Comparison of ENCODE assay signal across 6 cellular contexts in the genomic region with DNA sequence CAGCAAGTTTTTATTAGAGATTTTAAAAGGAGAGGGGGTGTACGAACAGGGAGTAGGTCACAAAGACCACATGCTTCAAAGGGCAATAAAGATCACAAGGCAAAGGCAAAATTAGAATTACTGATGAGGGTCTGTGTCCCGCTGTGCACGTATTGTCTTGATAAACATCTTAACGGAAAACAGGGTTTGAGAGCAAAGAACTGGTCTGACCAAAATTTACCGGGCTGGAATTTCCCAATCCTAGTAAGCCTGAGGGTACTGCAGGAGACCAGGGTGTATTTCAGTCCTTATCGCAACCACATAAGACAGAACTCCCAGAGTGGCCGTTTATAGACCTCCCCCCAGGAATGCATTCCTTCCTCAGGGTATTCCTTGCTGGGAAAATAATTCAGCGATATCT.
A peak's percentile ranks its signal among the peaks of the same experiment; 100 is the strongest.
DNase-seq lines count a peak whose midpoint lies in the region; ATAC-seq and TF ChIP-seq lines count a peak whose summit lies in the region.
"Not testable (repeated sequence)": the region's sequence is repeated elsewhere in the genome, so short reads cannot be mapped to it uniquely, and the experiment has no call there.

No MANE protein-coding gene starts in this region.

- not testable (repeated sequence) for H2BK12ac ChIP-seq in H9 (ENCODE audit: insufficient read length, low read depth, low read length); trophoblast cell (ENCODE audit: low read length)

- POLR2A ChIA-PET in WTC11 (lab: Charles Lee), result interaction anchor here (0.7 to 1.4 kb wide), 2 partner anchors 197 to 711 kb away, joined by 3 to 4 read pairs; no protein-coding TSS in a partner anchor

- peaks cover 55 to 64% (median 59%) of the 10 kb centered on the region in 3 experiments for H3K36me3 Mint-ChIP-seq in H9 (ENCODE audit: insufficient read depth in 1 of 3, low read depth in 3 of 3)
- H3K36me3 Mint-ChIP-seq in WTC11, result peaks cover 71% of the 10 kb centered on the region
- H3K36me3 Mint-ChIP-seq in endothelial cell (ENCODE audit: low read depth, unreplicated experiment), result peaks cover 41% of the 10 kb centered on the region

- H4K12ac ChIP-seq in trophoblast cell (ENCODE audit: low read depth, low read length), result not testable (repeated sequence)

- H3K9me3 ChIP-seq in H9 (ENCODE audit: control insufficient read depth, low read depth, low read length); iPS-20b (ENCODE audit: insufficient read depth, low read depth, low read length); trophoblast cell (ENCODE audit: insufficient read depth, low read depth, low read length): not testable (repeated sequence)

- not testable (repeated sequence) for H2BK5ac ChIP-seq in H9 (ENCODE audit: insufficient read length, low read length)
- peak overlapping the region; percentile 81 for H2BK5ac ChIP-seq in trophoblast cell (ENCODE audit: low read depth, low read length, poor library complexity)

- not testable (repeated sequence) for H2BK20ac ChIP-seq in H9 (ENCODE audit: low read depth, low read length, poor library complexity, severe bottlenecking)

- H3K27ac Mint-ChIP-seq in H9 (peak overlapping the region; percentile 66 to 90 (median 80); a peak in 5 of 7 replicates), WTC11 (peak overlapping the region; percentile 67; the same call in 1 of the 2 replicates)
- H3K27ac Mint-ChIP-seq in endothelial cell (ENCODE audit: unreplicated experiment), result not testable (repeated sequence)

- not testable (repeated sequence) for H3T11ph ChIP-seq in H9 (ENCODE audit: low read length)

- H2AFZ ChIP-seq in H9 (ENCODE audit: low read length); trophoblast cell (ENCODE audit: insufficient read depth, low read length, poor library complexity): not testable (repeated sequence)

- H4K91ac ChIP-seq in H9 (ENCODE audit: insufficient read length, low read depth, low read length); trophoblast cell (ENCODE audit: low read depth, low read length): not testable (repeated sequence)

- peaks cover 13 to 19% of the 10 kb centered on the region in 2 experiments for H3K9me3 Mint-ChIP-seq in H9
- H3K9me3 Mint-ChIP-seq in WTC11, result peaks cover 40% of the 10 kb centered on the region
- H3K9me3 Mint-ChIP-seq in endothelial cell (ENCODE audit: unreplicated experiment), result peaks cover 11% of the 10 kb centered on the region

- not testable (repeated sequence) for DNase-seq in H9; endothelial cell (ENCODE audit: low spot score)
- DNase-seq in WTC11 (ENCODE audit: low spot score) (peak; percentile 54), iPS DF 4.7 (ENCODE audit: extremely low read depth, low spot score) (peak; percentile 75), trophoblast cell (peak; percentile 77)

- H4K8ac ChIP-seq in H9 (replicated peaks; ENCODE audit: insufficient read length, low read depth, low read length); trophoblast cell (ENCODE audit: low read depth, low read length): not testable (repeated sequence)

- H3K18ac ChIP-seq in H9 (ENCODE audit: insufficient read length, low read depth, low read length); trophoblast cell (ENCODE audit: low read length): not testable (repeated sequence)

- ATAC-seq in WTC11, result not testable (repeated sequence)

- not testable (repeated sequence) for H3K23me2 ChIP-seq in H9 (ENCODE audit: insufficient read length, low read depth, low read length, poor library complexity, severe bottlenecking)

- H3K4me1 Mint-ChIP-seq in H9 (peaks cover 27 to 28% of the 10 kb centered on the region in 2 experiments), WTC11 (peaks cover 34% of the 10 kb centered on the region), endothelial cell (ENCODE audit: unreplicated experiment) (peaks cover 17% of the 10 kb centered on the region)

- no CpG with 5 or more reads among the region's 8 CpGs for WGBS in H9 (ENCODE audit: extremely low coverage, insufficient read length, low lambda C conversion rate)
- WGBS in trophoblast cell (ENCODE audit: extremely low coverage, insufficient coverage, insufficient read length), result no CpG with 5 or more reads among the region's 8 CpGs

- H3K4ac ChIP-seq in H9 (ENCODE audit: low read depth, low read length); trophoblast cell (ENCODE audit: low read depth, low read length): not testable (repeated sequence)

- H3K4me2 ChIP-seq in H9 (ENCODE audit: insufficient read depth, insufficient read length, low read length); trophoblast cell (ENCODE audit: low read length): not testable (repeated sequence)

- peak overlapping the region; percentile 30; the same call in 1 of the 2 replicates for H3K4me3 ChIP-seq in iPS-20b (ENCODE audit: low read length)
- not testable (repeated sequence) for H3K4me3 ChIP-seq in trophoblast cell (ENCODE audit: low read depth, low read length)

- CTCF ChIA-PET in WTC11 (lab: Charles Lee), result interaction anchor here (1.0 to 2.1 kb wide), 2 partner anchors 193 to 316 kb away, joined by 3 to 7 read pairs; no protein-coding TSS in a partner anchor

- H3K9ac ChIP-seq in H9 (ENCODE audit: extremely low read depth, insufficient read length, low read length); iPS-20b (ENCODE audit: low read depth, low read length); trophoblast cell (ENCODE audit: low read length): not testable (repeated sequence)

- not testable (repeated sequence) for H3K27me3 Mint-ChIP-seq in H9 (ENCODE audit: low read depth); WTC11 (ENCODE audit: low read depth); endothelial cell (ENCODE audit: unreplicated experiment)

- not testable (repeated sequence) for H3K79me2 ChIP-seq in H9 (ENCODE audit: insufficient read depth, low read length); trophoblast cell (ENCODE audit: control insufficient read depth, insufficient read depth, low read length, poor library complexity)

- not testable (repeated sequence) for H3K27me3 ChIP-seq in H9 (ENCODE audit: insufficient read depth, low read length); iPS-20b (ENCODE audit: insufficient read depth, low read length); trophoblast cell (ENCODE audit: insufficient read depth, low read length)

- not testable (repeated sequence) for H3K79me1 ChIP-seq in H9 (ENCODE audit: insufficient read depth, low read depth, low read length, poor library complexity, severe bottlenecking)
- peaks cover 22% of the 10 kb centered on the region for H3K79me1 ChIP-seq in trophoblast cell (ENCODE audit: low read length)

- not testable (repeated sequence) for H3K14ac ChIP-seq in H9 (ENCODE audit: insufficient read depth, low read length); trophoblast cell (ENCODE audit: low read length)

- H3K4me1 ChIP-seq in H9 (ENCODE audit: insufficient read depth, low read length), result not testable (repeated sequence)
- H3K4me1 ChIP-seq in iPS-20b (ENCODE audit: insufficient read depth, low read length) (peaks cover 18% of the 10 kb centered on the region; the same call in 1 of the 2 replicates), trophoblast cell (ENCODE audit: control insufficient read depth in 1 of 2, insufficient read depth in 2 of 2, low read length in 2 of 2) (peaks cover 12 to 14% of the 10 kb centered on the region in 2 experiments)

- H2BK120ac ChIP-seq in H9 (ENCODE audit: low read depth, low read length, poor library complexity, severe bottlenecking); trophoblast cell (ENCODE audit: insufficient read depth, low read length, poor library complexity): not testable (repeated sequence)

- not testable (repeated sequence) for TF ChIP-seq CTCF in H9 (conservative IDR thresholded peaks at IDR 0.05); WTC11 (IDR thresholded peaks at IDR 0.05); endothelial cell (IDR thresholded peaks at IDR 0.05; ENCODE audit: unreplicated experiment)

- not testable (repeated sequence) for H4K5ac ChIP-seq in H9 (ENCODE audit: insufficient read length, low read depth, low read length)

- H2AK5ac ChIP-seq in H9 (ENCODE audit: insufficient read length, low read length); trophoblast cell (ENCODE audit: low read length): not testable (repeated sequence)

- not testable (repeated sequence) for H4K20me1 ChIP-seq in H9 (ENCODE audit: control insufficient read depth, insufficient read depth, insufficient read length)

- H3K56ac ChIP-seq in H9 (ENCODE audit: insufficient read length, low read depth, low read length), result not testable (repeated sequence)

- not testable (repeated sequence) for H3K27ac ChIP-seq in H9 (ENCODE audit: insufficient read length, low read depth, low read length); iPS-20b (ENCODE audit: low read length)
- H3K27ac ChIP-seq in trophoblast cell (ENCODE audit: low read depth, low read length), result peak overlapping the region; percentile 95

- H3K23ac ChIP-seq in H9 (ENCODE audit: insufficient read length, low read depth, low read length); trophoblast cell (ENCODE audit: low read length): not testable (repeated sequence)

- H3K36me3 ChIP-seq in iPS-20b (ENCODE audit: insufficient read depth, low read depth, low read length) (peaks cover 48% of the 10 kb centered on the region), trophoblast cell (ENCODE audit: control insufficient read depth in 1 of 2, insufficient read depth in 2 of 2, low read length in 2 of 2) (peaks cover 8 to 14% of the 10 kb centered on the region in 2 experiments)

- not testable (repeated sequence) for H2BK15ac ChIP-seq in H9 (ENCODE audit: low read depth, low read length)

- H3K4me3 Mint-ChIP-seq in H9 (peak overlapping the region in 1 of 2 experiments; percentile 27; a peak in 3 of 5 replicates), endothelial cell (ENCODE audit: unreplicated experiment) (peak overlapping the region; percentile 82)
- H3K4me3 Mint-ChIP-seq in WTC11, result not testable (repeated sequence)
